ENCODE assay signal across 33 cellular contexts in genomic region chr10:70319183-70319582, GRCh38. TPM values are rescaled to one million over a fixed set of nuclear protein-coding genes. Genes with fewer than 3 reads are reported as not detected.
A peak's percentile ranks its signal among the peaks of the same experiment; 100 is the strongest.
DNase-seq lines count a peak whose midpoint lies in the region; ATAC-seq and TF ChIP-seq lines count a peak whose summit lies in the region.
"Had no signal": no experiment of that assay in that cellular context is flagged by ENCODE, and none has a peak within 500 bp of the region (broad histone marks: within the 10 kb centered on the region; RNA-seq: fewer than 3 reads in every experiment).

No MANE protein-coding gene starts in this region.

- DNase-seq in left ventricle myocardium superior (no peak), Right ventricle myocardium inferior (ENCODE audit: missing footprints) (no peak), NCI-H345 treated with DMSO at 0.1 percent for 48 hours (lab: John Stamatoyannopoulos, UW; ENCODE audit: unreplicated experiment) (peak; percentile 23), coronary artery (ENCODE audit: low spot score) (peak; percentile 61), GM10248 (ENCODE audit: extremely low spot score) (no peak), AG08395 (ENCODE audit: low spot score) (no peak), HAP-1 (ENCODE audit: low spot score in 2 of 2) (no peak)
- DNase-seq: activated CD4-positive, alpha-beta T cell treated with anti-CD3 and anti-CD28 coated beads for 36 hours; activated CD8-positive, alpha-beta memory T cell treated with anti-CD3 and anti-CD28 coated beads, Interleukin-2, amount 50 U/mL, for 48 hours; activated CD8-positive, alpha-beta T cell treated with anti-CD3 and anti-CD28 coated beads for 36 hours; activated naive CD4-positive, alpha-beta T cell treated with anti-CD3 and anti-CD28 coated beads for 36 hours; BE2C; body of pancreas; CD8-positive, alpha-beta memory T cell; cerebellar nuclear complex; DMS 273 treated with DMSO at 0.1 percent for 48 hours; dorsolateral prefrontal cortex; esophagus squamous epithelium; foreskin keratinocyte; heart right ventricle; MV-4-11; NCI-H1694 treated with DMSO at 0.1 percent for 48 hours; NCI-H2227 treated with DMSO at 0.1 percent for 48 hours; right lobe of liver; Right ventricle myocardium superior; stimulated activated CD4-positive, alpha-beta T cell treated with anti-CD3 and anti-CD28 coated beads, Interleukin-12 subunit alpha, Interleukin-12 subunit beta, amount 100 ng/mL, for 4 hours; stimulated activated CD4-positive, alpha-beta T cell treated with anti-CD3 and anti-CD28 coated beads, Interleukin-2, amount 100 ng/mL, for 48 hours; thyroid gland had no signal

- no peaks in the 10 kb centered on the region for H3K9me3 ChIP-seq in HAP-1
- H3K9me3 ChIP-seq: BE2C, body of pancreas, esophagus squamous epithelium, heart right ventricle, neutrophil, right lobe of liver, thyroid gland, vagina had no signal

- in situ Hi-C loops in HAP-1 (cut with MboI; ENCODE audit: low sequenced_read_pairs) = no loop called here

- no peaks in the 10 kb centered on the region for H3K36me3 ChIP-seq in HAP-1 (replicated peaks)
- H3K36me3 ChIP-seq: BE2C, esophagus squamous epithelium, heart right ventricle, neutrophil, thyroid gland, vagina had no signal

- POLR2A ChIA-PET in GM10248 (lab: Yijun Ruan, JAX) = no interaction called here

- CTCF ChIA-PET in GM10248 (lab: Yijun Ruan, JAX) = interaction anchor here (0.8 to 1.9 kb wide), 2 partner anchors 43 to 47 kb away, joined by 3 to 5 read pairs; no protein-coding TSS in a partner anchor

- no peak overlapping the region for H3K27ac ChIP-seq in coronary artery
- H3K27ac ChIP-seq: body of pancreas, dorsolateral prefrontal cortex, esophagus squamous epithelium, foreskin keratinocyte, heart right ventricle, neutrophil, right lobe of liver, thyroid gland had no signal

- no peaks in the 10 kb centered on the region for H3K27me3 ChIP-seq in HAP-1 (ENCODE audit: low read depth)
- H3K27me3 ChIP-seq: BE2C, body of pancreas, dorsolateral prefrontal cortex, esophagus squamous epithelium, foreskin keratinocyte, right lobe of liver, thyroid gland, vagina had no signal

- intact Hi-C loops in left ventricle myocardium superior (cut with micrococcal nuclease) (no loop called here), Right ventricle myocardium inferior (cut with DNase I) (no loop called here)

- peak; percentile 38 for ATAC-seq in left ventricle myocardium superior
- ATAC-seq in Right ventricle myocardium inferior = no peak
- ATAC-seq in HG02840 (IDR thresholded peaks at IDR 0.05; ENCODE audit: low FRiP score, unreplicated experiment) = no peak
- ATAC-seq: activated CD4-positive, alpha-beta T cell treated with anti-CD3 and anti-CD28 coated beads for 36 hours; activated CD8-positive, alpha-beta T cell treated with anti-CD3 and anti-CD28 coated beads for 36 hours; body of pancreas; foreskin keratinocyte; right lobe of liver had no signal

- H3K4me3 ChIP-seq in coronary artery (no peak overlapping the region), HAP-1 (no peak overlapping the region)
- H3K4me3 ChIP-seq: body of pancreas, dorsolateral prefrontal cortex, esophagus squamous epithelium, heart right ventricle, right lobe of liver, thyroid gland, vagina had no signal

- H3K4me1 ChIP-seq in HAP-1 = no peaks in the 10 kb centered on the region
- H3K4me1 ChIP-seq: BE2C, body of pancreas, foreskin keratinocyte, thyroid gland had no signal

- TF ChIP-seq CTCF in coronary artery (IDR thresholded peaks at IDR 0.05) (no peak), GM10248 (IDR thresholded peaks at IDR 0.05; ENCODE audit: control extremely low read depth, extremely low read depth, low read depth, missing control alignments) (no peak)

RNA-seq across cellular contexts. Expression of gene NPFFR1, which starts 35.4 kb away (rescaled TPM):
- total RNA-seq in left ventricle myocardium superior (0.02 TPM), Right ventricle myocardium inferior (not detected)
- total RNA-seq: activated CD4-positive, alpha-beta T cell treated with anti-CD3 and anti-CD28 coated beads for 36 hours; activated CD8-positive, alpha-beta T cell treated with anti-CD3 and anti-CD28 coated beads for 36 hours; activated naive CD4-positive, alpha-beta T cell treated with anti-CD3 and anti-CD28 coated beads for 36 hours; body of pancreas; CD8-positive, alpha-beta memory T cell; foreskin keratinocyte; LHCN-M2; right lobe of liver; T-helper 2 cell treated with Interferon-gamma antibody and Interleukin-4, amounts not matched to agents 100 ng/mL and 5 ng/mL, for 36 hours; vagina had no signal

Comparison
In these comparisons a context has a peak if more than half of its experiments do, and no peak if none do; other contexts are left out.
1. DNase-seq: peak in NCI-H345 treated with DMSO at 0.1 percent for 48 hours (single experiment) and coronary artery (single experiment); none in left ventricle myocardium superior (single experiment), Right ventricle myocardium inferior (single experiment), GM10248 (single experiment), AG08395 (single experiment) and HAP-1 (0 of 2).